Comparison of ENCODE assay signal across 22 cellular contexts in the genomic region with DNA sequence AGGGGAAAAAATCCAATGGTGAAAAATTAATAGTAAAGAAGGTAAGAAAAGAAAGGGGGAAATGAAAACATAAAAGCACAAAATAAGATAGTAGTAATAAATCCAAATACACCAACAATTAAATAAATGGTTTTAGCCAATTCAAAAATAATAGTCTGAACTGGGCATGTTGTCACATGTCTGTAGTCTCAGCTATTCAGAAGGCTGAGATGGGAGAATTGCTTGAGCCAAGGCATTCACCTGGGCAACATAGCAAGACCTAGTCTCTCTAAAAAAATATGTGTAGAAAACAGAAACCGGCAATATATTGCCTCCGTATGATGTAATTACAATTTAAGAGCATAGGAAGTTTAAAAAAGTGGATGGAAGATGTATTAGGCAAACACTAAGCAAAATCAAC.
"Had no signal": no experiment of that assay in that cellular context is flagged by ENCODE, and none has a peak within 500 bp of the region (broad histone marks: within the 10 kb centered on the region; RNA-seq: fewer than 3 reads in every experiment).

No MANE protein-coding gene starts in this region.

- H3K27me3 ChIP-seq: SJSA1 had no signal

- ATAC-seq: HepG2 had no signal

- H3K9me3 ChIP-seq: SJSA1 had no signal

- FAIRE-seq: HepG2, RCC 7860 had no signal

- DNase-seq: IMR-90, Karpas-422, KG1, MM.1S, NCI-H1092 treated with DMSO at 0.1 percent for 48 hours, NCI-H1436 treated with DMSO at 0.1 percent for 48 hours, NCI-H1694, NCI-H187 treated with DMSO at 0.1 percent for 48 hours, NCI-H2029 treated with DMSO at 0.1 percent for 48 hours, NCI-H2171 treated with DMSO at 0.1 percent for 48 hours, NCI-H345, NCI-H446 treated with DMSO at 0.1 percent for 48 hours, NCI-H510A treated with DMSO at 0.1 percent for 48 hours, NCI-H526, NCI-H774, Right ventricle myocardium superior, RPMI8226, SIG-M5 had no signal

- H3K4me3 ChIP-seq: SJSA1, SK-N-MC had no signal

- H3K36me3 ChIP-seq: SJSA1 had no signal

- H3K4me1 ChIP-seq: SJSA1 had no signal

- H3K27ac ChIP-seq: SJSA1, SK-N-MC had no signal
